22 cellular contexts compared by ENCODE assay signal in genomic region chr7:146375155-146375554, GRCh38.
DNase-seq lines count a peak whose midpoint lies in the region; TF ChIP-seq lines count a peak whose summit lies in the region.
"Had no signal": no experiment of that assay in that cellular context is flagged by ENCODE, and none has a peak within 500 bp of the region (broad histone marks: within the 10 kb centered on the region; RNA-seq: fewer than 3 reads in every experiment).

No MANE protein-coding gene starts in this region.

- no peaks in the 10 kb centered on the region for H3K4me1 Mint-ChIP-seq in HFFc6 (ENCODE audit: low read depth)
- no peaks in the 10 kb centered on the region for H3K4me1 Mint-ChIP-seq in CD8-positive, alpha-beta memory T cell
- H3K4me1 Mint-ChIP-seq in activated T-cell treated with anti-CD3 and anti-CD28 coated beads, Interleukin-2, amount 50 U/mL, for 24 hours (ENCODE audit: low read depth), result no peaks in the 10 kb centered on the region
- H3K4me1 Mint-ChIP-seq: activated naive CD4-positive, alpha-beta T cell treated with anti-CD3 and anti-CD28 coated beads, Interleukin-2, amount 10 ng/mL, durations not matched to agents 7 days and 5 days; GM23338; T-cell had no signal

- CTCF ChIA-PET in CD8-positive, alpha-beta memory T cell (lab: Charles Lee), result no interaction called here

- peaks cover 22% of the 10 kb centered on the region for H3K9me3 Mint-ChIP-seq in HFFc6
- peaks cover 3 to 42% (median 8%) of the 10 kb centered on the region in 5 donors for H3K9me3 Mint-ChIP-seq in CD8-positive, alpha-beta memory T cell
- peaks cover 10% of the 10 kb centered on the region for H3K9me3 Mint-ChIP-seq in activated T-cell treated with anti-CD3 and anti-CD28 coated beads, Interleukin-2, amount 50 U/mL, for 24 hours

- H3K4me1 ChIP-seq in CD8-positive, alpha-beta memory T cell (ENCODE audit: insufficient read depth, low read length), result no peaks in the 10 kb centered on the region
- H3K4me1 ChIP-seq: heart left ventricle, right atrium auricular region, tibial artery had no signal

- in situ Hi-C loops in GM13977 (cut with MboI; ENCODE audit: low pct_unique_long_range_greater_than_20kb, low sequenced_read_pairs, unreplicated experiment), result no loop called here

- H3K27me3 ChIP-seq in WERI-Rb-1 (ENCODE audit: insufficient read depth, low read depth, severe bottlenecking), result no peaks in the 10 kb centered on the region
- no peaks in the 10 kb centered on the region for H3K27me3 ChIP-seq in CD8-positive, alpha-beta memory T cell (ENCODE audit: insufficient read depth, low read length, poor library complexity, severe bottlenecking)
- H3K27me3 ChIP-seq: heart left ventricle, right atrium auricular region, tibial artery had no signal

- no peaks in the 10 kb centered on the region for H3K36me3 ChIP-seq in WERI-Rb-1
- no peaks in the 10 kb centered on the region for H3K36me3 ChIP-seq in CD8-positive, alpha-beta memory T cell (ENCODE audit: insufficient read depth, low read length)
- H3K36me3 ChIP-seq: heart left ventricle, right atrium auricular region, tibial artery had no signal

- POLR2A ChIA-PET in CD8-positive, alpha-beta memory T cell (lab: Charles Lee), result no interaction called here

- no peak for TF ChIP-seq CTCF in WERI-Rb-1 (IDR thresholded peaks at IDR 0.05; ENCODE audit: low read depth, low read length)
- TF ChIP-seq CTCF in HFFc6 (IDR thresholded peaks at IDR 0.05), result no peak
- TF ChIP-seq CTCF in GM13977 (IDR thresholded peaks at IDR 0.05; ENCODE audit: extremely low read depth, insufficient read depth, missing control alignments), result no peak

- H3K9me3 ChIP-seq in WERI-Rb-1 (ENCODE audit: severe bottlenecking), result peaks cover 2% of the 10 kb centered on the region
- H3K9me3 ChIP-seq in CD8-positive, alpha-beta memory T cell (ENCODE audit: low read length), result peaks cover 4% of the 10 kb centered on the region
- H3K9me3 ChIP-seq: right atrium auricular region, tibial artery had no signal

- H3K36me3 Mint-ChIP-seq in HFFc6 (ENCODE audit: low read depth), result no peaks in the 10 kb centered on the region
- no peaks in the 10 kb centered on the region for H3K36me3 Mint-ChIP-seq in CD8-positive, alpha-beta memory T cell
- no peaks in the 10 kb centered on the region for H3K36me3 Mint-ChIP-seq in activated T-cell treated with anti-CD3 and anti-CD28 coated beads, Interleukin-2, amount 50 U/mL, for 24 hours (ENCODE audit: low read depth)
- H3K36me3 Mint-ChIP-seq: activated naive CD4-positive, alpha-beta T cell treated with anti-CD3 and anti-CD28 coated beads, Interleukin-2, amount 10 ng/mL, durations not matched to agents 7 days and 5 days; naive thymus-derived CD4-positive, alpha-beta T cell; T-cell had no signal

- peak overlapping the region; percentile 31 for H3K27ac ChIP-seq in WERI-Rb-1
- no peak overlapping the region for H3K27ac ChIP-seq in CD8-positive, alpha-beta memory T cell (ENCODE audit: low read depth, low read length)
- H3K27ac ChIP-seq: epithelial cell of prostate, heart left ventricle, right atrium auricular region, tibial artery had no signal

- H3K4me3 Mint-ChIP-seq in HFFc6, result no peak overlapping the region
- H3K4me3 Mint-ChIP-seq in CD8-positive, alpha-beta memory T cell, result no peak overlapping the region
- no peak overlapping the region for H3K4me3 Mint-ChIP-seq in activated T-cell treated with anti-CD3 and anti-CD28 coated beads, Interleukin-2, amount 50 U/mL, for 24 hours
- H3K4me3 Mint-ChIP-seq: activated naive CD4-positive, alpha-beta T cell treated with anti-CD3 and anti-CD28 coated beads, Interleukin-2, amount 10 ng/mL, durations not matched to agents 7 days and 5 days; GM23338; naive thymus-derived CD4-positive, alpha-beta T cell; T-cell had no signal

- no peak overlapping the region for H3K27ac Mint-ChIP-seq in HFFc6
- H3K27ac Mint-ChIP-seq in CD8-positive, alpha-beta memory T cell, result no peak overlapping the region
- no peak overlapping the region for H3K27ac Mint-ChIP-seq in activated T-cell treated with anti-CD3 and anti-CD28 coated beads, Interleukin-2, amount 50 U/mL, for 24 hours
- H3K27ac Mint-ChIP-seq: activated naive CD4-positive, alpha-beta T cell treated with anti-CD3 and anti-CD28 coated beads, Interleukin-2, amount 10 ng/mL, durations not matched to agents 7 days and 5 days; GM23338; naive thymus-derived CD4-positive, alpha-beta T cell; T-cell had no signal

- DNase-seq in NCI-H2081 (lab: John Stamatoyannopoulos, UW) (peak; percentile 23 to 55), NCI-H2081 treated with DMSO at 0.1 percent for 48 hours (lab: John Stamatoyannopoulos, UW) (no peak), NCI-H69 (lab: John Stamatoyannopoulos, UW) (peak; percentile 42), WERI-Rb-1 (peak; percentile 71), HFFc6 (no peak), GM13977 (ENCODE audit: low spot score) (no peak)
- no peak for DNase-seq in CD8-positive, alpha-beta memory T cell
- no peak for DNase-seq in activated T-cell treated with anti-CD3 and anti-CD28 coated beads, Interleukin-2, amount 50 U/mL, for 24 hours
- DNase-seq: activated naive CD4-positive, alpha-beta T cell treated with anti-CD3 and anti-CD28 coated beads, Interleukin-2, amount 10 ng/mL, durations not matched to agents 7 days and 5 days; amygdala; central memory CD4-positive, alpha-beta T cell; heart left ventricle; naive thymus-derived CD4-positive, alpha-beta T cell; NCI-H1417 treated with DMSO at 0.1 percent for 48 hours; NCI-H510A treated with DMSO at 0.1 percent for 48 hours; stimulated activated CD4-positive, alpha-beta T cell treated with anti-CD3 and anti-CD28 coated beads, Interleukin-4, amount 100 ng/mL, for 24 hours; stimulated activated naive CD8-positive, alpha-beta T cell treated with anti-CD3 and anti-CD28 coated beads, Interleukin-15, Interleukin-2, amounts not matched to agents 100 U/mL and 50 U/mL, for 24 hours; T-cell; tibial artery had no signal

- no peak overlapping the region for H3K4me3 ChIP-seq in WERI-Rb-1 (ENCODE audit: low read depth, low read length)
- no peak overlapping the region for H3K4me3 ChIP-seq in CD8-positive, alpha-beta memory T cell (ENCODE audit: low read length)
- H3K4me3 ChIP-seq: GM23338, heart left ventricle, right atrium auricular region, tibial artery had no signal

- no peaks in the 10 kb centered on the region for H3K27me3 Mint-ChIP-seq in HFFc6 (ENCODE audit: insufficient read depth)
- H3K27me3 Mint-ChIP-seq in CD8-positive, alpha-beta memory T cell, result peaks cover 0 to 2% of the 10 kb centered on the region in 2 donors
- no peaks in the 10 kb centered on the region for H3K27me3 Mint-ChIP-seq in activated T-cell treated with anti-CD3 and anti-CD28 coated beads, Interleukin-2, amount 50 U/mL, for 24 hours
- H3K27me3 Mint-ChIP-seq: activated naive CD4-positive, alpha-beta T cell treated with anti-CD3 and anti-CD28 coated beads, Interleukin-2, amount 10 ng/mL, durations not matched to agents 7 days and 5 days; naive thymus-derived CD4-positive, alpha-beta T cell; T-cell had no signal

Comparison
In these comparisons a context has a peak if more than half of its experiments do, and no peak if none do; other contexts are left out.
1. DNase-seq: peak in NCI-H2081 (2 of 2), NCI-H69 (single experiment) and WERI-Rb-1 (single experiment); none in NCI-H2081 treated with DMSO at 0.1 percent for 48 hours (single experiment), HFFc6 (single experiment), GM13977 (single experiment), CD8-positive, alpha-beta memory T cell (0 of 5) and activated T-cell treated with anti-CD3 and anti-CD28 coated beads, Interleukin-2, amount 50 U/mL, for 24 hours (single experiment).